In the genomic region with DNA sequence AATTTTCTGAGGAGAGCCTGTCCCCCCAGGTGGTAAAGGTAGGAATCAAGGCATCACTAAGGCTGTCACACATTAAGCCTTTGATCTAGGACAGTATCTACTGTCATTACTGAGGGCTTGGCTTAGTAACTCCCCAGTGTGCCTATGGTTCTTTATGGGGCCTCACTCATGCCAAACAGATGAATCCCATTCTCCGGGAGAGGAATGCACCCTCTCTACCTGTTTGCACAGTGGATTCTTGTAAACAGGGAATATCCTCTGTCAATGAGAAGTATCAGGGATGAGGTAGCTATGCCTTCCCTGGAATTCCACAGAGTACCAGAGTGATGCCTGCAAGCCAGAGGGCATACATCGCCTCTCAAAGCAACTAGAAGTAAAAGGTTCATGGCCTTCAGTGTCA, we compare ENCODE assay signal across 1 cellular context.
A peak's percentile ranks its signal among the peaks of the same experiment; 100 is the strongest.
TF ChIP-seq lines count a peak whose summit lies in the region.

No MANE protein-coding gene starts in this region.

TF ChIP-seq in HepG2, 621 proteins besides CTCF, POLR2A, EP300 and RAD21 (continued from another document and continues in another):
- TF ChIP-seq, protein P1, sequence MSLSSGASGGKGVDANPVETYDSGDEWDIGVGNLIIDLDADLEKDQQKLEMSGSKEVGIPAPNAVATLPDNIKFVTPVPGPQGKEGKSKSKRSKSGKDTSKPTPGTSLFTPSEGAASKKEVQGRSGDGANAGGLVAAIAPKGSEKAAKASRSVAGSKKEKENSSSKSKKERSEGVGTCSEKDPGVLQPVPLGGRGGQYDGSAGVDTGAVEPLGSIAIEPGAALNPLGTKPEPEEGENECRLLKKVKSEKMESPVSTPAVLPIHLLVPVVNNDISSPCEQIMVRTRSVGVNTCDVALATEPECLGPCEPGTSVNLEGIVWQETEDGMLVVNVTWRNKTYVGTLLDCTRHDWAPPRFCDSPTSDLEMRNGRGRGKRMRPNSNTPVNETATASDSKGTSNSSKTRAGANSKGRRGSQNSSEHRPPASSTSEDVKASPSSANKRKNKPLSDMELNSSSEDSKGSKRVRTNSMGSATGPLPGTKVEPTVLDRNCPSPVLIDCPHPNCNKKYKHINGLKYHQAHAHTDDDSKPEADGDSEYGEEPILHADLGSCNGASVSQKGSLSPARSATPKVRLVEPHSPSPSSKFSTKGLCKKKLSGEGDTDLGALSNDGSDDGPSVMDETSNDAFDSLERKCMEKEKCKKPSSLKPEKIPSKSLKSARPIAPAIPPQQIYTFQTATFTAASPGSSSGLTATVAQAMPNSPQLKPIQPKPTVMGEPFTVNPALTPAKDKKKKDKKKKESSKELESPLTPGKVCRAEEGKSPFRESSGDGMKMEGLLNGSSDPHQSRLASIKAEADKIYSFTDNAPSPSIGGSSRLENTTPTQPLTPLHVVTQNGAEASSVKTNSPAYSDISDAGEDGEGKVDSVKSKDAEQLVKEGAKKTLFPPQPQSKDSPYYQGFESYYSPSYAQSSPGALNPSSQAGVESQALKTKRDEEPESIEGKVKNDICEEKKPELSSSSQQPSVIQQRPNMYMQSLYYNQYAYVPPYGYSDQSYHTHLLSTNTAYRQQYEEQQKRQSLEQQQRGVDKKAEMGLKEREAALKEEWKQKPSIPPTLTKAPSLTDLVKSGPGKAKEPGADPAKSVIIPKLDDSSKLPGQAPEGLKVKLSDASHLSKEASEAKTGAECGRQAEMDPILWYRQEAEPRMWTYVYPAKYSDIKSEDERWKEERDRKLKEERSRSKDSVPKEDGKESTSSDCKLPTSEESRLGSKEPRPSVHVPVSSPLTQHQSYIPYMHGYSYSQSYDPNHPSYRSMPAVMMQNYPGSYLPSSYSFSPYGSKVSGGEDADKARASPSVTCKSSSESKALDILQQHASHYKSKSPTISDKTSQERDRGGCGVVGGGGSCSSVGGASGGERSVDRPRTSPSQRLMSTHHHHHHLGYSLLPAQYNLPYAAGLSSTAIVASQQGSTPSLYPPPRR (CRISPR knock-in tag; IDR thresholded peaks at IDR 0.05; ENCODE audit: borderline replicate concordance), result no peak
- TF ChIP-seq HNRNPUL1 (IDR thresholded peaks at IDR 0.05; ENCODE audit: low read depth, low read length) (no peak), KDM5B (CRISPR knock-in tag; IDR thresholded peaks at IDR 0.05; ENCODE audit: borderline replicate concordance) (no peak), ZNF547 (CRISPR knock-in tag; IDR thresholded peaks at IDR 0.05) (no peak), RARA (CRISPR knock-in tag; IDR thresholded peaks at IDR 0.05) (0 out of 2 replicates have a peak, but pooled peaks have one; percentile 29), LCORL (IDR thresholded peaks at IDR 0.05) (0 out of 2 replicates have a peak, but pooled peaks have one; percentile 47), LCORL (CRISPR knock-in tag; IDR thresholded peaks at IDR 0.05) (peak; percentile 51; the same call in 1 of the 2 replicates), HMG20A (CRISPR knock-in tag; IDR thresholded peaks at IDR 0.05; ENCODE audit: borderline replicate concordance) (peak; percentile 51; the same call in 1 of the 2 replicates), SOX13 (IDR thresholded peaks at IDR 0.05) (no peak), SOX13 (CRISPR knock-in tag; conservative IDR thresholded peaks at IDR 0.05 in 1 of 2, IDR thresholded peaks at IDR 0.05 in 1 of 2) (peak in 1 of 2 experiments; percentile 60; a peak in 1 of 4 replicates), SSRP1 (CRISPR knock-in tag; IDR thresholded peaks at IDR 0.05) (no peak), FOXK2 (IDR thresholded peaks at IDR 0.05) (0 out of 2 replicates have a peak, but pooled peaks have one; percentile 32), JARID2 (CRISPR knock-in tag; IDR thresholded peaks at IDR 0.05; ENCODE audit: insufficient replicate concordance) (no peak), HOXA5 (CRISPR knock-in tag; IDR thresholded peaks at IDR 0.05) (no peak), NCOR1 (IDR thresholded peaks at IDR 0.05; ENCODE audit: borderline replicate concordance, low read length) (no peak), KAT7 (CRISPR knock-in tag; IDR thresholded peaks at IDR 0.05; ENCODE audit: borderline replicate concordance) (no peak), ZNF121 (CRISPR knock-in tag; IDR thresholded peaks at IDR 0.05) (0 out of 2 replicates have a peak, but pooled peaks have one; percentile 6), TARDBP (CRISPR knock-in tag; IDR thresholded peaks at IDR 0.05) (no peak), YEATS4 (CRISPR knock-in tag; IDR thresholded peaks at IDR 0.05; ENCODE audit: borderline replicate concordance) (no peak), ZNF605 (CRISPR knock-in tag; IDR thresholded peaks at IDR 0.05) (peak; percentile 23; the same call in 1 of the 2 replicates), ZBTB38 (CRISPR knock-in tag; IDR thresholded peaks at IDR 0.05) (no peak), ZNF883 (CRISPR knock-in tag; IDR thresholded peaks at IDR 0.05; ENCODE audit: not compliant biosample characterization) (no peak), FOXO1 (CRISPR knock-in tag; IDR thresholded peaks at IDR 0.05) (peak; percentile 72), HCFC1 (IDR thresholded peaks at IDR 0.05; ENCODE audit: low read depth, low read length) (no peak), CCDC6 (CRISPR knock-in tag; IDR thresholded peaks at IDR 0.05) (no peak), FOXK1 (CRISPR knock-in tag; IDR thresholded peaks at IDR 0.05; ENCODE audit: borderline replicate concordance, low read depth) (peak; percentile 41; the same call in 1 of the 2 replicates), ZBTB8A (CRISPR knock-in tag; IDR thresholded peaks at IDR 0.05; ENCODE audit: borderline replicate concordance, low read depth) (no peak), SIX4 (CRISPR knock-in tag; IDR thresholded peaks at IDR 0.05) (no peak), ZMYM3 (CRISPR knock-in tag; IDR thresholded peaks at IDR 0.05) (no peak), SMYD3 (CRISPR knock-in tag; IDR thresholded peaks at IDR 0.05) (no peak), ZNF382 (CRISPR knock-in tag; IDR thresholded peaks at IDR 0.05; ENCODE audit: borderline replicate concordance) (no peak), ETV5 (CRISPR knock-in tag; IDR thresholded peaks at IDR 0.05; ENCODE audit: borderline replicate concordance) (peak; percentile 31; the same call in 1 of the 2 replicates)
- TF ChIP-seq, protein P2, sequence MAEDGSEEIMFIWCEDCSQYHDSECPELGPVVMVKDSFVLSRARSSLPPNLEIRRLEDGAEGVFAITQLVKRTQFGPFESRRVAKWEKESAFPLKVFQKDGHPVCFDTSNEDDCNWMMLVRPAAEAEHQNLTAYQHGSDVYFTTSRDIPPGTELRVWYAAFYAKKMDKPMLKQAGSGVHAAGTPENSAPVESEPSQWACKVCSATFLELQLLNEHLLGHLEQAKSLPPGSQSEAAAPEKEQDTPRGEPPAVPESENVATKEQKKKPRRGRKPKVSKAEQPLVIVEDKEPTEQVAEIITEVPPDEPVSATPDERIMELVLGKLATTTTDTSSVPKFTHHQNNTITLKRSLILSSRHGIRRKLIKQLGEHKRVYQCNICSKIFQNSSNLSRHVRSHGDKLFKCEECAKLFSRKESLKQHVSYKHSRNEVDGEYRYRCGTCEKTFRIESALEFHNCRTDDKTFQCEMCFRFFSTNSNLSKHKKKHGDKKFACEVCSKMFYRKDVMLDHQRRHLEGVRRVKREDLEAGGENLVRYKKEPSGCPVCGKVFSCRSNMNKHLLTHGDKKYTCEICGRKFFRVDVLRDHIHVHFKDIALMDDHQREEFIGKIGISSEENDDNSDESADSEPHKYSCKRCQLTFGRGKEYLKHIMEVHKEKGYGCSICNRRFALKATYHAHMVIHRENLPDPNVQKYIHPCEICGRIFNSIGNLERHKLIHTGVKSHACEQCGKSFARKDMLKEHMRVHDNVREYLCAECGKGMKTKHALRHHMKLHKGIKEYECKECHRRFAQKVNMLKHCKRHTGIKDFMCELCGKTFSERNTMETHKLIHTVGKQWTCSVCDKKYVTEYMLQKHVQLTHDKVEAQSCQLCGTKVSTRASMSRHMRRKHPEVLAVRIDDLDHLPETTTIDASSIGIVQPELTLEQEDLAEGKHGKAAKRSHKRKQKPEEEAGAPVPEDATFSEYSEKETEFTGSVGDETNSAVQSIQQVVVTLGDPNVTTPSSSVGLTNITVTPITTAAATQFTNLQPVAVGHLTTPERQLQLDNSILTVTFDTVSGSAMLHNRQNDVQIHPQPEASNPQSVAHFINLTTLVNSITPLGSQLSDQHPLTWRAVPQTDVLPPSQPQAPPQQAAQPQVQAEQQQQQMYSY (CRISPR knock-in tag; IDR thresholded peaks at IDR 0.05), result no peak
- TF ChIP-seq, protein P3, sequence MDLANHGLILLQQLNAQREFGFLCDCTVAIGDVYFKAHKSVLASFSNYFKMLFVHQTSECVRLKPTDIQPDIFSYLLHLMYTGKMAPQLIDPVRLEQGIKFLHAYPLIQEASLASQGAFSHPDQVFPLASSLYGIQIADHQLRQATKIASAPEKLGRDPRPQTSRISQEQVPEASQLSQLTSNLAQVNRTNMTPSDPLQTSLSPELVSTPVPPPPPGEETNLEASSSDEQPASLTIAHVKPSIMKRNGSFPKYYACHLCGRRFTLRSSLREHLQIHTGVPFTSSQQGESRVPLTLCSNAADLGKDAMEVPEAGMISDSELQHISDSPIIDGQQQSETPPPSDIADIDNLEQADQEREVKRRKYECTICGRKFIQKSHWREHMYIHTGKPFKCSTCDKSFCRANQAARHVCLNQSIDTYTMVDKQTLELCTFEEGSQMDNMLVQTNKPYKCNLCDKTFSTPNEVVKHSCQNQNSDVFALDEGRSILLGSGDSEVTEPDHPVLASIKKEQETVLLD (CRISPR knock-in tag; IDR thresholded peaks at IDR 0.05; ENCODE audit: low read depth), result no peak
- TF ChIP-seq, protein P4, sequence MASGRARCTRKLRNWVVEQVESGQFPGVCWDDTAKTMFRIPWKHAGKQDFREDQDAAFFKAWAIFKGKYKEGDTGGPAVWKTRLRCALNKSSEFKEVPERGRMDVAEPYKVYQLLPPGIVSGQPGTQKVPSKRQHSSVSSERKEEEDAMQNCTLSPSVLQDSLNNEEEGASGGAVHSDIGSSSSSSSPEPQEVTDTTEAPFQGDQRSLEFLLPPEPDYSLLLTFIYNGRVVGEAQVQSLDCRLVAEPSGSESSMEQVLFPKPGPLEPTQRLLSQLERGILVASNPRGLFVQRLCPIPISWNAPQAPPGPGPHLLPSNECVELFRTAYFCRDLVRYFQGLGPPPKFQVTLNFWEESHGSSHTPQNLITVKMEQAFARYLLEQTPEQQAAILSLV (CRISPR knock-in tag; IDR thresholded peaks at IDR 0.05; ENCODE audit: borderline replicate concordance), result no peak
- TF ChIP-seq, protein P5, sequence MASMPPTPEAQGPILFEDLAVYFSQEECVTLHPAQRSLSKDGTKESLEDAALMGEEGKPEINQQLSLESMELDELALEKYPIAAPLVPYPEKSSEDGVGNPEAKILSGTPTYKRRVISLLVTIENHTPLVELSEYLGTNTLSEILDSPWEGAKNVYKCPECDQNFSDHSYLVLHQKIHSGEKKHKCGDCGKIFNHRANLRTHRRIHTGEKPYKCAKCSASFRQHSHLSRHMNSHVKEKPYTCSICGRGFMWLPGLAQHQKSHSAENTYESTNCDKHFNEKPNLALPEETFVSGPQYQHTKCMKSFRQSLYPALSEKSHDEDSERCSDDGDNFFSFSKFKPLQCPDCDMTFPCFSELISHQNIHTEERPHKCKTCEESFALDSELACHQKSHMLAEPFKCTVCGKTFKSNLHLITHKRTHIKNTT (CRISPR knock-in tag; IDR thresholded peaks at IDR 0.05), result no peak
- TF ChIP-seq, protein P6, sequence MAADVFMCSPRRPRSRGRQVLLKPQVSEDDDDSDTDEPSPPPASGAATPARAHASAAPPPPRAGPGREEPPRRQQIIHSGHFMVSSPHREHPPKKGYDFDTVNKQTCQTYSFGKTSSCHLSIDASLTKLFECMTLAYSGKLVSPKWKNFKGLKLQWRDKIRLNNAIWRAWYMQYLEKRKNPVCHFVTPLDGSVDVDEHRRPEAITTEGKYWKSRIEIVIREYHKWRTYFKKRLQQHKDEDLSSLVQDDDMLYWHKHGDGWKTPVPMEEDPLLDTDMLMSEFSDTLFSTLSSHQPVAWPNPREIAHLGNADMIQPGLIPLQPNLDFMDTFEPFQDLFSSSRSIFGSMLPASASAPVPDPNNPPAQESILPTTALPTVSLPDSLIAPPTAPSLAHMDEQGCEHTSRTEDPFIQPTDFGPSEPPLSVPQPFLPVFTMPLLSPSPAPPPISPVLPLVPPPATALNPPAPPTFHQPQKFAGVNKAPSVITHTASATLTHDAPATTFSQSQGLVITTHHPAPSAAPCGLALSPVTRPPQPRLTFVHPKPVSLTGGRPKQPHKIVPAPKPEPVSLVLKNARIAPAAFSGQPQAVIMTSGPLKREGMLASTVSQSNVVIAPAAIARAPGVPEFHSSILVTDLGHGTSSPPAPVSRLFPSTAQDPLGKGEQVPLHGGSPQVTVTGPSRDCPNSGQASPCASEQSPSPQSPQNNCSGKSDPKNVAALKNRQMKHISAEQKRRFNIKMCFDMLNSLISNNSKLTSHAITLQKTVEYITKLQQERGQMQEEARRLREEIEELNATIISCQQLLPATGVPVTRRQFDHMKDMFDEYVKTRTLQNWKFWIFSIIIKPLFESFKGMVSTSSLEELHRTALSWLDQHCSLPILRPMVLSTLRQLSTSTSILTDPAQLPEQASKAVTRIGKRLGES (CRISPR knock-in tag; IDR thresholded peaks at IDR 0.05; ENCODE audit: borderline replicate concordance), result no peak
- TF ChIP-seq, protein P7, sequence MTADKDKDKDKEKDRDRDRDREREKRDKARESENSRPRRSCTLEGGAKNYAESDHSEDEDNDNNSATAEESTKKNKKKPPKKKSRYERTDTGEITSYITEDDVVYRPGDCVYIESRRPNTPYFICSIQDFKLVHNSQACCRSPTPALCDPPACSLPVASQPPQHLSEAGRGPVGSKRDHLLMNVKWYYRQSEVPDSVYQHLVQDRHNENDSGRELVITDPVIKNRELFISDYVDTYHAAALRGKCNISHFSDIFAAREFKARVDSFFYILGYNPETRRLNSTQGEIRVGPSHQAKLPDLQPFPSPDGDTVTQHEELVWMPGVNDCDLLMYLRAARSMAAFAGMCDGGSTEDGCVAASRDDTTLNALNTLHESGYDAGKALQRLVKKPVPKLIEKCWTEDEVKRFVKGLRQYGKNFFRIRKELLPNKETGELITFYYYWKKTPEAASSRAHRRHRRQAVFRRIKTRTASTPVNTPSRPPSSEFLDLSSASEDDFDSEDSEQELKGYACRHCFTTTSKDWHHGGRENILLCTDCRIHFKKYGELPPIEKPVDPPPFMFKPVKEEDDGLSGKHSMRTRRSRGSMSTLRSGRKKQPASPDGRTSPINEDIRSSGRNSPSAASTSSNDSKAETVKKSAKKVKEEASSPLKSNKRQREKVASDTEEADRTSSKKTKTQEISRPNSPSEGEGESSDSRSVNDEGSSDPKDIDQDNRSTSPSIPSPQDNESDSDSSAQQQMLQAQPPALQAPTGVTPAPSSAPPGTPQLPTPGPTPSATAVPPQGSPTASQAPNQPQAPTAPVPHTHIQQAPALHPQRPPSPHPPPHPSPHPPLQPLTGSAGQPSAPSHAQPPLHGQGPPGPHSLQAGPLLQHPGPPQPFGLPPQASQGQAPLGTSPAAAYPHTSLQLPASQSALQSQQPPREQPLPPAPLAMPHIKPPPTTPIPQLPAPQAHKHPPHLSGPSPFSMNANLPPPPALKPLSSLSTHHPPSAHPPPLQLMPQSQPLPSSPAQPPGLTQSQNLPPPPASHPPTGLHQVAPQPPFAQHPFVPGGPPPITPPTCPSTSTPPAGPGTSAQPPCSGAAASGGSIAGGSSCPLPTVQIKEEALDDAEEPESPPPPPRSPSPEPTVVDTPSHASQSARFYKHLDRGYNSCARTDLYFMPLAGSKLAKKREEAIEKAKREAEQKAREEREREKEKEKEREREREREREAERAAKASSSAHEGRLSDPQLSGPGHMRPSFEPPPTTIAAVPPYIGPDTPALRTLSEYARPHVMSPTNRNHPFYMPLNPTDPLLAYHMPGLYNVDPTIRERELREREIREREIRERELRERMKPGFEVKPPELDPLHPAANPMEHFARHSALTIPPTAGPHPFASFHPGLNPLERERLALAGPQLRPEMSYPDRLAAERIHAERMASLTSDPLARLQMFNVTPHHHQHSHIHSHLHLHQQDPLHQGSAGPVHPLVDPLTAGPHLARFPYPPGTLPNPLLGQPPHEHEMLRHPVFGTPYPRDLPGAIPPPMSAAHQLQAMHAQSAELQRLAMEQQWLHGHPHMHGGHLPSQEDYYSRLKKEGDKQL (CRISPR knock-in tag; IDR thresholded peaks at IDR 0.05; ENCODE audit: low read depth), result 0 out of 2 replicates have a peak, but pooled peaks have one; percentile 27
